In genomic region chr1:94961994-94962744, GRCh38 we compare ENCODE assay signal across 8 cellular contexts. TPM values are rescaled to one million over a fixed set of nuclear protein-coding genes. Genes with fewer than 3 reads are reported as not detected.
DNase-seq lines count a peak whose midpoint lies in the region; ATAC-seq, FAIRE-seq and TF ChIP-seq lines count a peak whose summit lies in the region.

No MANE protein-coding gene starts in this region.

- POLR2A ChIA-PET in A549 (lab: Yijun Ruan, JAX) = no interaction called here

- H3K9me3 Mint-ChIP-seq in HFFc6 (no peaks in the 10 kb centered on the region), endodermal cell (no peaks in the 10 kb centered on the region)

- no peaks in the 10 kb centered on the region for H3K27me3 ChIP-seq in muscle layer of duodenum (ENCODE audit: low read depth, low read length)
- H3K27me3 ChIP-seq in endodermal cell (ENCODE audit: control insufficient read depth, insufficient read depth, low read length, poor library complexity, severe bottlenecking) = no peaks in the 10 kb centered on the region

- H3K4me3 ChIP-seq in A549 (0 out of 3 replicates have a peak overlapping the region, but pooled peaks have one; percentile 8), muscle layer of duodenum (ENCODE audit: low read depth in 1 of 2, low read length in 2 of 2) (peak overlapping the region; percentile 31 to 47), endodermal cell (ENCODE audit: low read length) (no peak overlapping the region)

- FAIRE-seq in A549 (lab: Jason Lieb, UNC) = no peak

- WGBS in A549 (ENCODE audit: missing lambda C conversion rate) = 62% methylated on average over 5 of the region's 5 CpGs
- WGBS in endodermal cell (ENCODE audit: insufficient coverage in 1 of 2, insufficient read length in 1 of 2), 2 experiments = 87 to 100% methylated on average over 1 to 4 of the region's 5 CpGs

- H3K9me3 ChIP-seq in A549 = no peaks in the 10 kb centered on the region
- no peaks in the 10 kb centered on the region for H3K9me3 ChIP-seq in muscle layer of duodenum (ENCODE audit: control insufficient read depth in 1 of 2, low read length in 2 of 2)
- H3K9me3 ChIP-seq in endodermal cell (ENCODE audit: control insufficient read depth, low read length) = no peaks in the 10 kb centered on the region

- intact Hi-C loops in posterior vena cava (cut with DNase I) = no loop called here

- DNase-seq in A549 (ENCODE audit: low read depth in 1 of 2, low spot score in 1 of 2) = no peak
- DNase-seq in HFFc6 = no peak
- no peak for DNase-seq in caudate nucleus (lab: John Stamatoyannopoulos, UW)
- DNase-seq in posterior vena cava (ENCODE audit: low spot score) = no peak
- DNase-seq in endodermal cell = no peak
- no peak for DNase-seq in C1 segment of cervical spinal cord (lab: John Stamatoyannopoulos, UW)

- H3K4me3 Mint-ChIP-seq in HFFc6 (peak overlapping the region; percentile 88), endodermal cell (no peak overlapping the region)

- H3K4me1 ChIP-seq in A549 (peaks cover 10% of the 10 kb centered on the region; the same call in 1 of the 3 replicates), muscle layer of duodenum (ENCODE audit: control insufficient read depth in 1 of 2, insufficient read depth in 2 of 2, low read length in 2 of 2) (peaks cover 3 to 4% of the 10 kb centered on the region in 2 donors), endodermal cell (ENCODE audit: control insufficient read depth, insufficient read depth, low read length) (no peaks in the 10 kb centered on the region)

- peak overlapping the region; percentile 86 for H3K27ac Mint-ChIP-seq in HFFc6
- no peak overlapping the region for H3K27ac Mint-ChIP-seq in endodermal cell

- no peak overlapping the region for H3K9ac ChIP-seq in endodermal cell (ENCODE audit: extremely low read depth, low read length, poor library complexity, severe bottlenecking)

- peaks cover 15% of the 10 kb centered on the region for H3K4me1 Mint-ChIP-seq in HFFc6 (ENCODE audit: low read depth)
- no peaks in the 10 kb centered on the region for H3K4me1 Mint-ChIP-seq in endodermal cell

- TF ChIP-seq CTCF in A549 (IDR thresholded peaks at IDR 0.05) (no peak), HFFc6 (IDR thresholded peaks at IDR 0.05) (no peak), endodermal cell (conservative IDR thresholded peaks at IDR 0.05) (no peak)

- H3K36me3 Mint-ChIP-seq in HFFc6 (ENCODE audit: low read depth) (no peaks in the 10 kb centered on the region), endodermal cell (ENCODE audit: low read depth) (no peaks in the 10 kb centered on the region)

- H3K4me2 ChIP-seq in A549 = peak overlapping the region; percentile 74

- H3K36me3 ChIP-seq in muscle layer of duodenum (ENCODE audit: control insufficient read depth in 1 of 2, insufficient read depth in 2 of 2, low read length in 2 of 2) = no peaks in the 10 kb centered on the region
- H3K36me3 ChIP-seq in endodermal cell (ENCODE audit: control insufficient read depth, insufficient read depth, low read length) = no peaks in the 10 kb centered on the region

- H3K27ac ChIP-seq in A549 (peak overlapping the region; percentile 61 to 74; a peak in 5 of 6 replicates), caudate nucleus (ENCODE audit: low read depth, low read length) (peak overlapping the region; percentile 27), muscle layer of duodenum (ENCODE audit: low read length) (peak overlapping the region; percentile 65), endodermal cell (ENCODE audit: low read depth, low read length) (no peak overlapping the region)

- no peak for TF ChIP-seq EP300 in A549 (IDR thresholded peaks at IDR 0.05)

- TF ChIP-seq RAD21 in A549 (conservative IDR thresholded peaks at IDR 0.05 in 1 of 2, IDR thresholded peaks at IDR 0.05 in 1 of 2) = no peak

- H3K27me3 Mint-ChIP-seq in HFFc6 (ENCODE audit: insufficient read depth) (no peaks in the 10 kb centered on the region; the same call in 1 of the 2 replicates), endodermal cell (ENCODE audit: insufficient read depth) (no peaks in the 10 kb centered on the region)

- CTCF ChIA-PET in A549 (lab: Yijun Ruan, JAX) = interaction anchor here (0.9 kb wide), 1 partner anchor 108 kb away, joined by 3 read pairs; no protein-coding TSS in a partner anchor

- TF ChIP-seq POLR2A in A549 (IDR thresholded peaks at IDR 0.05; ENCODE audit: low read length) = no peak

- no peak for ATAC-seq in A549
- ATAC-seq in GM18870 (IDR thresholded peaks at IDR 0.05; ENCODE audit: unreplicated experiment) = no peak

TF ChIP-seq in A549, 52 proteins besides CTCF, POLR2A, EP300 and RAD21:
- no peak for TF ChIP-seq JUNB (IDR thresholded peaks at IDR 0.05)
- TF ChIP-seq HOXB5 (CRISPR knock-in tag; IDR thresholded peaks at IDR 0.05) = no peak
- no peak for TF ChIP-seq FOSB (CRISPR knock-in tag; IDR thresholded peaks at IDR 0.05)

RNA-seq across cellular contexts. Expression of gene CNN3, which starts 35.3 kb away (rescaled TPM):
- polyA plus RNA-seq in A549 (2011; rRNA removed) (59.8 and 61.6 TPM in 2 replicates), A549 (2017; fragmentation: RNase III; extraction: RNeasy Plus Mini Kit Qiagen cat#74134 plus additional on column Dnase treatment) (70.2 to 83.4 TPM (median 78.3 TPM) in 3 replicates)
- polyA plus RNA-seq in A549 (2012; cell fraction: cytosol; rRNA removed) = 24.8 and 27.4 TPM in 2 replicates
- 12.9 and 13.7 TPM in 2 replicates for polyA plus RNA-seq in A549 (2012; cell fraction: nucleus; rRNA removed)
- polyA minus RNA-seq in A549 (2011; rRNA and poly(A)+ RNA removed) = 60.2 and 64.6 TPM in 2 replicates
- 100 to 1,000 TPM; 210 to 253 (median 232) TPM for total RNA-seq in HFFc6 (2021; fragmentation: NEBNext Ultra II Directional; extraction: Animal tissue kit (Norgen Biotek cat#: 25700))
- total RNA-seq in posterior vena cava (100 to 1,000 TPM; 385 to 542 TPM), endodermal cell (100 to 1,000 TPM; 275 to 308 TPM)
- polyA plus RNA-seq in endodermal cell (2013, experiment 1 of 2) = 390 TPM
- polyA plus RNA-seq in endodermal cell (2013, experiment 2 of 2) = 405 TPM
